32 cellular contexts compared by ENCODE assay signal in genomic region chr4:72712997-72713396, GRCh38.
"Had no signal": no experiment of that assay in that cellular context is flagged by ENCODE, and none has a peak within 500 bp of the region (broad histone marks: within the 10 kb centered on the region; RNA-seq: fewer than 3 reads in every experiment).

No MANE protein-coding gene starts in this region.

- H3K27ac ChIP-seq: ascending aorta, breast epithelium, epithelial cell of prostate, esophagus squamous epithelium, gastroesophageal sphincter, heart right ventricle had no signal

- H3K27me3 Mint-ChIP-seq: brain had no signal

- H3K4me1 ChIP-seq: ascending aorta, breast epithelium, esophagus squamous epithelium, gastroesophageal sphincter, heart right ventricle had no signal

- H3K36me3 ChIP-seq: ascending aorta, breast epithelium, esophagus squamous epithelium, gastroesophageal sphincter, heart right ventricle had no signal

- H3K4me3 Mint-ChIP-seq: activated CD4-positive, alpha-beta memory T cell treated with anti-CD3 and anti-CD28 coated beads for 36 hours; activated CD4-positive, alpha-beta T cell treated with anti-CD3 and anti-CD28 coated beads for 36 hours; activated CD4-positive, alpha-beta T cell treated with anti-CD3 and anti-CD28 coated beads, Interleukin-2, amount 10 ng/mL, durations not matched to agents 24 days and 14 days; activated CD8-positive, alpha-beta memory T cell treated with anti-CD3 and anti-CD28 coated beads, Interleukin-2, amount 10 ng/mL, durations not matched to agents 7 days and 5 days; activated CD8-positive, alpha-beta T cell treated with anti-CD3 and anti-CD28 coated beads, Interleukin-2, amount 10 ng/mL, durations not matched to agents 7 days and 5 days; activated naive CD4-positive, alpha-beta T cell treated with anti-CD3 and anti-CD28 coated beads for 36 hours; activated naive CD4-positive, alpha-beta T cell treated with anti-CD3 and anti-CD28 coated beads, Interleukin-2, amount 50 U/mL, for 24 hours; activated naive CD8-positive, alpha-beta T cell treated with anti-CD3 and anti-CD28 coated beads for 36 hours; activated naive CD8-positive, alpha-beta T cell treated with anti-CD3 and anti-CD28 coated beads, Interleukin-2, amount 50 U/mL, for 24 hours; activated T-helper 1 cell treated with anti-CD3 and anti-CD28 coated beads, Interleukin-12 subunit alpha, Interleukin-12 subunit beta, Interleukin-2, Interleukin-4 antibody, amounts not matched to agents 30 ng/mL and 10 ng/mL and 1 ng/mL, durations not matched to agents 14 hours and 24 hours and 36 hours; brain; central memory CD8-positive, alpha-beta T cell; effector memory CD8-positive, alpha-beta T cell had no signal

- H3K4me3 ChIP-seq: ascending aorta, breast epithelium, esophagus squamous epithelium, gastroesophageal sphincter, heart right ventricle had no signal

- H3K36me3 Mint-ChIP-seq: activated CD4-positive, alpha-beta memory T cell treated with anti-CD3 and anti-CD28 coated beads for 36 hours; activated CD8-positive, alpha-beta memory T cell treated with anti-CD3 and anti-CD28 coated beads, Interleukin-2, amount 10 ng/mL, durations not matched to agents 7 days and 5 days; activated naive CD4-positive, alpha-beta T cell treated with anti-CD3 and anti-CD28 coated beads, Interleukin-2, amount 50 U/mL, for 24 hours; activated naive CD8-positive, alpha-beta T cell treated with anti-CD3 and anti-CD28 coated beads for 36 hours; brain had no signal

- H3K4me1 Mint-ChIP-seq: activated CD4-positive, alpha-beta T cell treated with anti-CD3 and anti-CD28 coated beads for 36 hours; activated CD4-positive, alpha-beta T cell treated with anti-CD3 and anti-CD28 coated beads, Interleukin-2, amount 10 ng/mL, durations not matched to agents 24 days and 14 days; activated CD8-positive, alpha-beta memory T cell treated with anti-CD3 and anti-CD28 coated beads, Interleukin-2, amount 10 ng/mL, durations not matched to agents 7 days and 5 days; activated naive CD4-positive, alpha-beta T cell treated with anti-CD3 and anti-CD28 coated beads, Interleukin-2, amount 50 U/mL, for 24 hours; activated naive CD8-positive, alpha-beta T cell treated with anti-CD3 and anti-CD28 coated beads for 36 hours; activated naive CD8-positive, alpha-beta T cell treated with anti-CD3 and anti-CD28 coated beads, Interleukin-2, amount 50 U/mL, for 24 hours; brain; central memory CD8-positive, alpha-beta T cell had no signal

- H3K27ac Mint-ChIP-seq: activated CD4-positive, alpha-beta memory T cell treated with anti-CD3 and anti-CD28 coated beads for 36 hours; activated CD4-positive, alpha-beta T cell treated with anti-CD3 and anti-CD28 coated beads for 36 hours; activated CD4-positive, alpha-beta T cell treated with anti-CD3 and anti-CD28 coated beads, Interleukin-2, amount 10 ng/mL, durations not matched to agents 24 days and 14 days; activated CD8-positive, alpha-beta memory T cell treated with anti-CD3 and anti-CD28 coated beads, Interleukin-2, amount 10 ng/mL, durations not matched to agents 7 days and 5 days; activated CD8-positive, alpha-beta T cell treated with anti-CD3 and anti-CD28 coated beads, Interleukin-2, amount 10 ng/mL, durations not matched to agents 7 days and 5 days; activated naive CD4-positive, alpha-beta T cell treated with anti-CD3 and anti-CD28 coated beads for 36 hours; activated naive CD4-positive, alpha-beta T cell treated with anti-CD3 and anti-CD28 coated beads, Interleukin-2, amount 50 U/mL, for 24 hours; activated naive CD8-positive, alpha-beta T cell treated with anti-CD3 and anti-CD28 coated beads for 36 hours; activated naive CD8-positive, alpha-beta T cell treated with anti-CD3 and anti-CD28 coated beads, Interleukin-2, amount 50 U/mL, for 24 hours; activated T-helper 1 cell treated with anti-CD3 and anti-CD28 coated beads, Interleukin-12 subunit alpha, Interleukin-12 subunit beta, Interleukin-2, Interleukin-4 antibody, amounts not matched to agents 30 ng/mL and 10 ng/mL and 1 ng/mL, durations not matched to agents 14 hours and 24 hours and 36 hours; activated T-helper 2 cell treated with anti-CD3 and anti-CD28 coated beads, Interferon-gamma antibody, Interleukin-2, Interleukin-4, amounts not matched to agents 10 μg/mL and 5 μg/mL and 100 μg/mL, durations not matched to agents 14 hours and 24 hours and 36 hours; brain; effector memory CD8-positive, alpha-beta T cell had no signal

- FAIRE-seq: colon had no signal

- H3K9me3 Mint-ChIP-seq: activated CD4-positive, alpha-beta memory T cell treated with anti-CD3 and anti-CD28 coated beads for 36 hours; activated CD4-positive, alpha-beta T cell treated with anti-CD3 and anti-CD28 coated beads, Interleukin-2, amount 10 ng/mL, durations not matched to agents 24 days and 14 days; activated naive CD4-positive, alpha-beta T cell treated with anti-CD3 and anti-CD28 coated beads for 36 hours; activated naive CD4-positive, alpha-beta T cell treated with anti-CD3 and anti-CD28 coated beads, Interleukin-2, amount 50 U/mL, for 24 hours; activated naive CD8-positive, alpha-beta T cell treated with anti-CD3 and anti-CD28 coated beads for 36 hours; activated naive CD8-positive, alpha-beta T cell treated with anti-CD3 and anti-CD28 coated beads, Interleukin-2, amount 50 U/mL, for 24 hours; activated T-helper 1 cell treated with anti-CD3 and anti-CD28 coated beads, Interleukin-12 subunit alpha, Interleukin-12 subunit beta, Interleukin-2, Interleukin-4 antibody, amounts not matched to agents 30 ng/mL and 10 ng/mL and 1 ng/mL, durations not matched to agents 14 hours and 24 hours and 36 hours; activated T-helper 2 cell treated with anti-CD3 and anti-CD28 coated beads, Interferon-gamma antibody, Interleukin-2, Interleukin-4, amounts not matched to agents 10 μg/mL and 5 μg/mL and 100 μg/mL, durations not matched to agents 14 hours and 24 hours and 36 hours; brain; central memory CD8-positive, alpha-beta T cell; effector memory CD8-positive, alpha-beta T cell had no signal

- H3K9me3 ChIP-seq: ascending aorta, breast epithelium, esophagus squamous epithelium, gastroesophageal sphincter, heart right ventricle had no signal

- DNase-seq: activated CD4-positive, alpha-beta memory T cell treated with anti-CD3 and anti-CD28 coated beads for 36 hours; activated CD4-positive, alpha-beta T cell treated with anti-CD3 and anti-CD28 coated beads for 36 hours; activated CD4-positive, alpha-beta T cell treated with anti-CD3 and anti-CD28 coated beads, Interleukin-2, amount 10 ng/mL, durations not matched to agents 24 days and 14 days; activated CD4-positive, CD25-positive, alpha-beta regulatory T cell; activated CD4-positive, CD25-positive, alpha-beta regulatory T cell treated with anti-CD3 and anti-CD28 coated beads, Interleukin-2, amount 50 U/mL, for 72 hours; activated CD8-positive, alpha-beta memory T cell treated with anti-CD3 and anti-CD28 coated beads, Interleukin-2, amount 10 ng/mL, durations not matched to agents 7 days and 5 days; activated CD8-positive, alpha-beta memory T cell treated with anti-CD3 and anti-CD28 coated beads, Interleukin-2, amount 50 U/mL, for 4 hours; activated CD8-positive, alpha-beta T cell treated with anti-CD3 and anti-CD28 coated beads, Interleukin-2, amount 10 ng/mL, durations not matched to agents 7 days and 5 days; activated effector memory CD4-positive, alpha-beta T cell treated with anti-CD3 and anti-CD28 coated beads, Interleukin-2, amount 50 U/mL, for 16 hours; activated naive CD4-positive, alpha-beta T cell treated with anti-CD3 and anti-CD28 coated beads for 36 hours; activated naive CD8-positive, alpha-beta T cell treated with anti-CD3 and anti-CD28 coated beads for 36 hours; activated naive CD8-positive, alpha-beta T cell treated with anti-CD3 and anti-CD28 coated beads, Interleukin-2, amount 50 U/mL, for 24 hours; activated T-cell treated with anti-CD3 and anti-CD28 coated beads, Interleukin-2, amount 50 U/mL, for 1 hour; activated T-cell treated with anti-CD3 and anti-CD28 coated beads, Interleukin-2, amount 50 U/mL, for 48 hours; cortex of kidney; dermis blood vessel endothelial cell; effector CD4-positive, alpha-beta T cell; effector memory CD8-positive, alpha-beta T cell; esophagus squamous epithelium; foreskin melanocyte; heart right ventricle; T-helper 2 cell had no signal

- ATAC-seq: activated CD4-positive, alpha-beta T cell treated with anti-CD3 and anti-CD28 coated beads for 36 hours; activated CD8-positive, alpha-beta memory T cell treated with anti-CD3 and anti-CD28 coated beads, Interleukin-2, amount 10 ng/mL, durations not matched to agents 7 days and 5 days; activated CD8-positive, alpha-beta T cell treated with anti-CD3 and anti-CD28 coated beads, Interleukin-2, amount 10 ng/mL, durations not matched to agents 7 days and 5 days; activated naive CD8-positive, alpha-beta T cell treated with anti-CD3 and anti-CD28 coated beads, Interleukin-2, amount 50 U/mL, for 24 hours; effector memory CD8-positive, alpha-beta T cell; gastroesophageal sphincter; heart right ventricle had no signal

- H3K27me3 ChIP-seq: ascending aorta, breast epithelium, esophagus squamous epithelium, gastroesophageal sphincter had no signal
